In genomic region chr12:77087427-77087826, GRCh38 we compare ENCODE assay signal across 18 cellular contexts. TPM values are rescaled to one million over a fixed set of nuclear protein-coding genes. Genes with fewer than 3 reads are reported as not detected.
A peak's percentile ranks its signal among the peaks of the same experiment; 100 is the strongest.
DNase-seq lines count a peak whose midpoint lies in the region; ATAC-seq and TF ChIP-seq lines count a peak whose summit lies in the region.
"Had no signal": no experiment of that assay in that cellular context is flagged by ENCODE, and none has a peak within 500 bp of the region (broad histone marks: within the 10 kb centered on the region; RNA-seq: fewer than 3 reads in every experiment).

No MANE protein-coding gene starts in this region.

- H3K27ac ChIP-seq in right atrium auricular region: no peak overlapping the region
- H3K27ac ChIP-seq: dorsolateral prefrontal cortex, psoas muscle, RWPE1, upper lobe of right lung had no signal

- peak; percentile 68 for DNase-seq in EH (ENCODE audit: low read depth)
- DNase-seq in NCI-H69 (lab: John Stamatoyannopoulos, UW): peak; percentile 21
- peak; percentile 64 for DNase-seq in dermis blood vessel endothelial cell
- DNase-seq in lung microvascular endothelial cell (ENCODE audit: low read depth in 2 of 2): peak; percentile 91 to 98
- no peak for DNase-seq in right atrium auricular region (ENCODE audit: low spot score)
- no peak for DNase-seq in Kasumi-1 (lab: John Stamatoyannopoulos, UW)
- DNase-seq in NK-92 treated with Interleukin-12 subunit alpha and Interleukin-12 subunit beta, amount 100 ng/mL, for 24 hours (lab: John Stamatoyannopoulos, UW): no peak
- DNase-seq: activated CD4-positive, alpha-beta T cell treated with anti-CD3 and anti-CD28 coated beads, Interleukin-2, amount 10 ng/mL, durations not matched to agents 24 days and 14 days; activated T-cell treated with anti-CD3 and anti-CD28 coated beads, Interleukin-2, amount 50 U/mL, for 4 hours; GOT3; immature natural killer cell; NCI-H187 treated with DMSO at 0.1 percent for 48 hours; NCI-H526 treated with DMSO at 0.1 percent for 48 hours; psoas muscle; upper lobe of right lung had no signal

- TF ChIP-seq CTCF in right atrium auricular region (IDR thresholded peaks at IDR 0.05): no peak

- no peak for ATAC-seq in HG03457 (IDR thresholded peaks at IDR 0.05; ENCODE audit: unreplicated experiment)
- ATAC-seq: activated T-cell treated with anti-CD3 and anti-CD28 coated beads, Interleukin-2, amount 50 U/mL, for 4 hours; psoas muscle; upper lobe of right lung had no signal

- no peaks in the 10 kb centered on the region for H3K4me1 ChIP-seq in right atrium auricular region
- H3K4me1 ChIP-seq: psoas muscle, upper lobe of right lung had no signal

- no peak overlapping the region for H3K4me3 ChIP-seq in right atrium auricular region
- H3K4me3 ChIP-seq: dorsolateral prefrontal cortex, psoas muscle, upper lobe of right lung had no signal

- no peaks in the 10 kb centered on the region for H3K36me3 ChIP-seq in right atrium auricular region
- H3K36me3 ChIP-seq: upper lobe of right lung had no signal

- no peaks in the 10 kb centered on the region for H3K27me3 ChIP-seq in right atrium auricular region
- H3K27me3 ChIP-seq: dorsolateral prefrontal cortex, upper lobe of right lung had no signal

- no peaks in the 10 kb centered on the region for H3K9me3 ChIP-seq in right atrium auricular region
- H3K9me3 ChIP-seq: psoas muscle, upper lobe of right lung had no signal

RNA-seq across cellular contexts. Expression of gene E2F7, which starts 22.1 kb away (rescaled TPM):
- 7.3 and 13.4 TPM in 2 replicates for total RNA-seq in dermis blood vessel endothelial cell
- 2.8 and 7.0 TPM in 2 replicates for total RNA-seq in lung microvascular endothelial cell
- under 1 TPM in 1 of 2 donors, not detected in 1; 0.75 TPM for total RNA-seq in right atrium auricular region

Comparison
In these comparisons a context has a peak if more than half of its experiments do, and no peak if none do; other contexts are left out.
1. DNase-seq: peak in EH (single experiment), NCI-H69 (single experiment), dermis blood vessel endothelial cell (single experiment) and lung microvascular endothelial cell (2 of 2); none in right atrium auricular region (single experiment), Kasumi-1 (0 of 2) and NK-92 treated with Interleukin-12 subunit alpha and Interleukin-12 subunit beta, amount 100 ng/mL, for 24 hours (single experiment).